In genomic region chr14:65704412-65704811, GRCh38 we compare ENCODE assay signal across 18 cellular contexts.
A peak's percentile ranks its signal among the peaks of the same experiment; 100 is the strongest.
DNase-seq lines count a peak whose midpoint lies in the region; ATAC-seq and TF ChIP-seq lines count a peak whose summit lies in the region.
"Had no signal": no experiment of that assay in that cellular context is flagged by ENCODE, and none has a peak within 500 bp of the region (broad histone marks: within the 10 kb centered on the region; RNA-seq: fewer than 3 reads in every experiment).

No MANE protein-coding gene starts in this region.

- WGBS in GM23248 (ENCODE audit: low coverage in 1 of 2, low lambda C conversion rate in 2 of 2, missing lambda C conversion rate in 2 of 2), 2 experiments, result 13 to 16% methylated on average over 2 of the region's 2 CpGs
- WGBS in mesenchymal stem cell, result no CpG with 5 or more reads among the region's 2 CpGs

- H2BK120ac ChIP-seq in mesenchymal stem cell (ENCODE audit: low read depth, low read length), result no peak overlapping the region

- peaks cover 17% of the 10 kb centered on the region; the same call in 1 of the 2 replicates for H3F3A ChIP-seq in GM23248 (ENCODE audit: insufficient read depth)

- H3K9ac ChIP-seq in GM23248, result no peak overlapping the region; the same call in 1 of the 2 replicates
- H3K9ac ChIP-seq in adipocyte (ENCODE audit: low read length), result no peak overlapping the region
- peak overlapping the region; percentile 38 for H3K9ac ChIP-seq in mesenchymal stem cell (ENCODE audit: low read length)

- H4K8ac ChIP-seq in mesenchymal stem cell (ENCODE audit: low read length), result no peak overlapping the region

- no peaks in the 10 kb centered on the region for H3K79me1 ChIP-seq in mesenchymal stem cell (replicated peaks; ENCODE audit: low read length, poor library complexity, severe bottlenecking)

- peak overlapping the region; percentile 53 for H3K4me2 ChIP-seq in GM23248 (ENCODE audit: unreplicated experiment)
- H3K4me2 ChIP-seq in mesenchymal stem cell (ENCODE audit: low read length, poor library complexity, severe bottlenecking), result no peak overlapping the region

- H3K36me3 ChIP-seq in GM23248 (ENCODE audit: low read depth) (no peaks in the 10 kb centered on the region), adipocyte (ENCODE audit: control insufficient read depth, insufficient read depth, low read length, severe bottlenecking) (no peaks in the 10 kb centered on the region), mesenchymal stem cell (ENCODE audit: control insufficient read depth in 1 of 2, insufficient read depth in 2 of 2, low read depth in 1 of 2, low read length in 2 of 2) (peaks cover 0 to 11% of the 10 kb centered on the region in 2 experiments)

- no peak overlapping the region for H3K4ac ChIP-seq in mesenchymal stem cell (ENCODE audit: low read depth in 1 of 2, low read length in 2 of 2)

- in situ Hi-C loops in GM23248 (cut with MboI), result no loop called here

- no peak overlapping the region for H4K91ac ChIP-seq in mesenchymal stem cell (ENCODE audit: low read length)

- H2BK5ac ChIP-seq in mesenchymal stem cell (ENCODE audit: low read depth, low read length, poor library complexity, severe bottlenecking), result no peak overlapping the region

- H2BK15ac ChIP-seq in mesenchymal stem cell (ENCODE audit: low read depth, poor library complexity, severe bottlenecking), result no peak overlapping the region

- no peak for TF ChIP-seq CTCF in AG09309 (IDR thresholded peaks at IDR 0.05; ENCODE audit: control insufficient read depth, insufficient read depth, low read depth, low read length, missing control alignments)

- ATAC-seq in HG02763 (IDR thresholded peaks at IDR 0.05; ENCODE audit: unreplicated experiment), result no peak
- ATAC-seq: HCT116, T-helper 17 cell had no signal

- H3K27me3 ChIP-seq in GM23248 (replicated peaks; ENCODE audit: insufficient read depth) (no peaks in the 10 kb centered on the region), adipocyte (replicated peaks; ENCODE audit: control insufficient read depth, insufficient read depth, low read length) (no peaks in the 10 kb centered on the region), mesenchymal stem cell (ENCODE audit: control insufficient read depth in 1 of 2, insufficient read depth in 1 of 2, low read length in 2 of 2) (no peaks in the 10 kb centered on the region)

- no peak overlapping the region for H3K14ac ChIP-seq in mesenchymal stem cell (ENCODE audit: low read length in 2 of 2)

- no peaks in the 10 kb centered on the region for H3K9me2 ChIP-seq in GM23248 (ENCODE audit: insufficient read depth)

- H2AFZ ChIP-seq in GM23248, result no peak overlapping the region
- no peak overlapping the region for H2AFZ ChIP-seq in mesenchymal stem cell (ENCODE audit: low read depth, low read length)

- no peaks in the 10 kb centered on the region for H3K9me3 ChIP-seq in GM23248 (ENCODE audit: low read depth)
- no peaks in the 10 kb centered on the region for H3K9me3 ChIP-seq in adipocyte (ENCODE audit: control insufficient read depth, low read length)
- peaks cover 6% of the 10 kb centered on the region for H3K9me3 ChIP-seq in mesenchymal stem cell (ENCODE audit: control insufficient read depth, low read length)

- peak overlapping the region; percentile 66 for H3K27ac ChIP-seq in GM23248
- H3K27ac ChIP-seq in mesenchymal stem cell (ENCODE audit: low read length, poor library complexity, severe bottlenecking), result no peak overlapping the region
- H3K27ac ChIP-seq: HL-60 had no signal

- H2AK5ac ChIP-seq in mesenchymal stem cell (ENCODE audit: low read length, severe bottlenecking), result no peak overlapping the region

- H3K79me2 ChIP-seq in GM23248 (ENCODE audit: insufficient read depth), result peaks cover 18% of the 10 kb centered on the region; the same call in 1 of the 2 replicates

- peaks cover 5% of the 10 kb centered on the region; the same call in 1 of the 2 replicates for H4K20me1 ChIP-seq in GM23248 (ENCODE audit: insufficient read depth)

- H3K4me3 ChIP-seq in AG09309 (ENCODE audit: control insufficient read depth, low read depth, low read length) (no peak overlapping the region), GM23248 (0 out of 2 replicates have a peak overlapping the region, but pooled peaks have one; percentile 5), adipocyte (ENCODE audit: low read length) (no peak overlapping the region), mesenchymal stem cell (ENCODE audit: insufficient read depth in 1 of 2, low read depth in 1 of 2, low read length in 2 of 2) (no peak overlapping the region)

- H3K4me1 ChIP-seq in GM23248 (ENCODE audit: insufficient read depth) (peaks cover 22% of the 10 kb centered on the region), adipocyte (ENCODE audit: control insufficient read depth, insufficient read depth, low read length) (peaks cover 20% of the 10 kb centered on the region), mesenchymal stem cell (ENCODE audit: control insufficient read depth, insufficient read depth, low read depth, low read length) (no peaks in the 10 kb centered on the region)

- H3K18ac ChIP-seq in mesenchymal stem cell (ENCODE audit: low read depth in 1 of 2, low read length in 2 of 2), result no peak overlapping the region

- no peak overlapping the region for H3K23ac ChIP-seq in mesenchymal stem cell (ENCODE audit: low read length in 2 of 2)

- DNase-seq in AG09309 (ENCODE audit: low read depth), result peak; percentile 35
- DNase-seq in GM23248, result peak; percentile 81
- peak; percentile 12 for DNase-seq in adipocyte (ENCODE audit: low read depth)
- DNase-seq in mesenchymal stem cell, result no peak
- no peak for DNase-seq in dermis blood vessel endothelial cell
- no peak for DNase-seq in glomerular visceral epithelial cell (ENCODE audit: extremely low spot score)
- DNase-seq in retina, result no peak
- DNase-seq: activated CD4-positive, alpha-beta T cell treated with anti-CD3 and anti-CD28 coated beads, Interleukin-2, amount 10 ng/mL, durations not matched to agents 7 days and 5 days; activated gamma-delta T cell treated with Interleukin-2 at 50 U/mL for 16 hours; C1 segment of cervical spinal cord; DND-41; head of caudate nucleus; NCI-H2029; NCI-H748 treated with DMSO at 0.1 percent for 48 hours; T-helper 17 cell had no signal

- H2BK12ac ChIP-seq in mesenchymal stem cell (ENCODE audit: low read length in 2 of 2), result no peak overlapping the region

Comparison
In these comparisons a context has a peak if more than half of its experiments do, and no peak if none do; other contexts are left out.
1. DNase-seq: peak in AG09309 (single experiment), GM23248 (single experiment) and adipocyte (single experiment); none in mesenchymal stem cell (single experiment), dermis blood vessel endothelial cell (single experiment), glomerular visceral epithelial cell (single experiment) and retina (single experiment).